In genomic region chr9:35659340-35659739, GRCh38 we compare ENCODE assay signal across 6 cellular contexts.
DNase-seq lines count a peak whose midpoint lies in the region; ATAC-seq lines count a peak whose summit lies in the region.

No MANE protein-coding gene starts in this region.

- peaks cover 6 to 17% (median 12%) of the 10 kb centered on the region in 11 experiments; a peak in 16 of 22 replicates for H3K36me3 ChIP-seq in BLaER1 treated with 17β-estradiol and CSF1 and Interleukin-3, amounts not matched to agents 10 nM and 100 nM
- H3K36me3 ChIP-seq in SK-N-MC (ENCODE audit: insufficient read depth, low read length), result peaks cover 27% of the 10 kb centered on the region
- H3K36me3 ChIP-seq in iPS-20b (ENCODE audit: insufficient read depth, low read depth, low read length), result peaks cover 41% of the 10 kb centered on the region

- peak overlapping the region; percentile 77 to 88 (median 80) for H3K4me3 ChIP-seq in BLaER1 treated with 17β-estradiol and CSF1 and Interleukin-3, amounts not matched to agents 10 nM and 100 nM
- H3K4me3 ChIP-seq in SK-N-MC (peak overlapping the region; percentile 90), iPS-20b (ENCODE audit: low read length) (peak overlapping the region; percentile 89)

- DNase-seq in SK-N-MC (ENCODE audit: low read depth, low spot score) (no peak), NCI-H1694 treated with DMSO at 0.1 percent for 48 hours (lab: John Stamatoyannopoulos, UW) (no peak)
- no peak for DNase-seq in stimulated activated CD4-positive, alpha-beta T cell treated with anti-CD3 and anti-CD28 coated beads, Interleukin-4, amount 100 ng/mL, for 4 hours

- peaks cover 0 to 8% (median 0%) of the 10 kb centered on the region in 11 experiments; a peak in 2 of 22 replicates for H4K20me1 ChIP-seq in BLaER1 treated with 17β-estradiol and CSF1 and Interleukin-3, amounts not matched to agents 10 nM and 100 nM

- peak overlapping the region; percentile 86 to 98 (median 95) for H3K4me2 ChIP-seq in BLaER1 treated with 17β-estradiol and CSF1 and Interleukin-3, amounts not matched to agents 10 nM and 100 nM

- ATAC-seq in GM18498 (IDR thresholded peaks at IDR 0.05; ENCODE audit: unreplicated experiment), result no peak

- peaks cover 67 to 81% (median 73%) of the 10 kb centered on the region in 10 experiments for H3K4me1 ChIP-seq in BLaER1 treated with 17β-estradiol and CSF1 and Interleukin-3, amounts not matched to agents 10 nM and 100 nM
- H3K4me1 ChIP-seq in iPS-20b (ENCODE audit: insufficient read depth, low read length), result peaks cover 8% of the 10 kb centered on the region

- peak overlapping the region; percentile 84 to 96 (median 91); a peak in 21 of 22 replicates for H3K9ac ChIP-seq in BLaER1 treated with 17β-estradiol and CSF1 and Interleukin-3, amounts not matched to agents 10 nM and 100 nM
- H3K9ac ChIP-seq in SK-N-MC (ENCODE audit: insufficient read length) (peak overlapping the region; percentile 86), iPS-20b (ENCODE audit: low read depth, low read length) (peak overlapping the region; percentile 87; the same call in 1 of the 2 replicates)

- H3K27me3 ChIP-seq in BLaER1 treated with 17β-estradiol and CSF1 and Interleukin-3, amounts not matched to agents 10 nM and 100 nM, result no peaks in the 10 kb centered on the region
- H3K27me3 ChIP-seq in iPS-20b (ENCODE audit: insufficient read depth, low read length), result peaks cover 13% of the 10 kb centered on the region

- H3K9me3 ChIP-seq in BLaER1 treated with 17β-estradiol and CSF1 and Interleukin-3, amounts not matched to agents 10 nM and 100 nM (replicated peaks in 1 of 11), result no peaks in the 10 kb centered on the region
- H3K9me3 ChIP-seq in SK-N-MC (ENCODE audit: low read depth, low read length), result no peaks in the 10 kb centered on the region
- H3K9me3 ChIP-seq in iPS-20b (ENCODE audit: insufficient read depth, low read depth, low read length), result no peaks in the 10 kb centered on the region

- peak overlapping the region in 7 of 11 experiments; percentile 95 to 98 (median 96); a peak in 10 of 22 replicates for H3K27ac ChIP-seq in BLaER1 treated with 17β-estradiol and CSF1 and Interleukin-3, amounts not matched to agents 10 nM and 100 nM
- H3K27ac ChIP-seq in SK-N-MC, result peak overlapping the region; percentile 38; the same call in 1 of the 2 replicates
- no peak overlapping the region for H3K27ac ChIP-seq in iPS-20b (ENCODE audit: low read length)
